Comparison of ENCODE assay signal across 21 cellular contexts in the genomic region with DNA sequence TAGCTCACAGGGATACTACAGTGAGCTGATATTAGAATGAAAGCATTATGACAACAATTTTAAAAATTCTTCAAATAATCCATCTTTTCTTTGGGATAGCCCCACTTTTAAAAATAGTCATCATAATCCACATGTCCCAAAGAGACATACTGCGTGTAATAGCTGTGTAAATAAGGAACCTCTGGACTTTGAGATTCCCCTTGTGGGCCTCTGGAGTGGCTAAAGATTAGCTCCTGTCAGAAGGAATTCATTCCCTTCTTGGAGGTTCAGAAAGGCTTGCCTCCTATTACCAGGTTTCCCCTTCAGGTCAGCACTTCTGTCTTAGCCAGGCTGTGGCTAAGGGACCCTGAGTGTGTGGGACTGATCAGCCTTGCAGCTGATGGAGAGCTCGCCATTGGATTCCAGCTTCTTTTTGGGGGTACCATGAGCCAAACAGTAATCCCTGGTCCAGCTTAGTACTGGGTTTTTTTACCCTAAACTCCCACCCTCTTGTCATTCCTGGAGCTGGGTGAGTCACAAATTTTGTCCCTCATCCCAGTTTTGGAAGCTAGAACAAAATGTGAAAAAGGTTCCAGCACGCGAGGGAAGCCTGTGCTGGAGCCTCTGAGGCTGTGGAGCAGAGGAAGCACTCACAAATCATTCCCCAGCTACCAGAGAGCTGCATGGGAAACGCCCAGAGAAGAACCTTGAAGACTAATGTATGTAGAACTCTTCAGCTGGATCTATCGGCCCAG.
DNase-seq lines count a peak whose midpoint lies in the region; TF ChIP-seq lines count a peak whose summit lies in the region.
"Had no signal": no experiment of that assay in that cellular context is flagged by ENCODE, and none has a peak within 500 bp of the region (broad histone marks: within the 10 kb centered on the region; RNA-seq: fewer than 3 reads in every experiment).

No MANE protein-coding gene starts in this region.

- H3K27me3 Mint-ChIP-seq in nephron (ENCODE audit: low read depth) = no peaks in the 10 kb centered on the region
- H3K27me3 Mint-ChIP-seq in nephron progenitor cell (ENCODE audit: low read depth, poor library complexity) = peaks cover 14% of the 10 kb centered on the region
- peaks cover 2 to 40% of the 10 kb centered on the region in 2 donors for H3K27me3 Mint-ChIP-seq in CD8-positive, alpha-beta memory T cell

- H3K27ac Mint-ChIP-seq in nephron (peak overlapping the region; percentile 40 to 79 (median 77)), nephron progenitor cell (no peak overlapping the region)
- H3K27ac Mint-ChIP-seq in CD8-positive, alpha-beta memory T cell = peak overlapping the region in 1 of 8 donors; percentile 6
- H3K27ac Mint-ChIP-seq: activated B cell treated with CpG ODN at 0.5 μM for 24 hours; activated CD8-positive, alpha-beta T cell treated with anti-CD3 and anti-CD28 coated beads, Interleukin-2, amount 10 ng/mL, durations not matched to agents 7 days and 5 days; CD4-positive, CD25-positive, alpha-beta regulatory T cell; effector memory CD8-positive, alpha-beta T cell; H9; natural killer cell treated with Interleukin-12 subunit alpha and Interleukin-12 subunit beta and Interleukin-15 and Interleukin-18, amount 100 ng/mL, for 72 hours had no signal

- H3K4me3 Mint-ChIP-seq in nephron (no peak overlapping the region), nephron progenitor cell (no peak overlapping the region)
- no peak overlapping the region for H3K4me3 Mint-ChIP-seq in CD8-positive, alpha-beta memory T cell
- H3K4me3 Mint-ChIP-seq: activated B cell treated with CpG ODN at 0.5 μM for 24 hours; activated CD8-positive, alpha-beta T cell treated with anti-CD3 and anti-CD28 coated beads, Interleukin-2, amount 10 ng/mL, durations not matched to agents 7 days and 5 days; CD4-positive, CD25-positive, alpha-beta regulatory T cell; effector memory CD8-positive, alpha-beta T cell; H9; natural killer cell treated with Interleukin-12 subunit alpha and Interleukin-12 subunit beta and Interleukin-15 and Interleukin-18, amount 100 ng/mL, for 72 hours had no signal

- POLR2A ChIA-PET in CD8-positive, alpha-beta memory T cell (lab: Charles Lee) = no interaction called here

- H3K9me3 ChIP-seq in Peyer's patch (no peaks in the 10 kb centered on the region), uterus (no peaks in the 10 kb centered on the region)
- H3K9me3 ChIP-seq in CD8-positive, alpha-beta memory T cell (ENCODE audit: low read length) = no peaks in the 10 kb centered on the region
- H3K9me3 ChIP-seq: lower lobe of right lung had no signal

- H3K36me3 Mint-ChIP-seq in nephron (ENCODE audit: low read depth) = no peaks in the 10 kb centered on the region
- H3K36me3 Mint-ChIP-seq in nephron progenitor cell (ENCODE audit: low read depth) = no peaks in the 10 kb centered on the region
- H3K36me3 Mint-ChIP-seq in CD8-positive, alpha-beta memory T cell = no peaks in the 10 kb centered on the region
- H3K36me3 Mint-ChIP-seq: CD4-positive, CD25-positive, alpha-beta regulatory T cell; natural killer cell treated with Interleukin-12 subunit alpha and Interleukin-12 subunit beta and Interleukin-15 and Interleukin-18, amount 100 ng/mL, for 72 hours had no signal

- H3K27ac ChIP-seq in Peyer's patch = peak overlapping the region; percentile 27 to 70 (median 54)
- H3K27ac ChIP-seq in uterus = peak overlapping the region; percentile 56 to 74
- no peak overlapping the region for H3K27ac ChIP-seq in CD8-positive, alpha-beta memory T cell (ENCODE audit: low read depth, low read length)
- H3K27ac ChIP-seq: lower lobe of right lung had no signal

- intact Hi-C loops in uterus (cut with DNase I; ENCODE audit: low total_unique reads) = no loop called here

- DNase-seq in Peyer's patch (no peak), fibroblast of the aortic adventitia (ENCODE audit: low read depth) (peak; percentile 75), uterus (peak; percentile 52 to 63), NCI-H2227 (lab: John Stamatoyannopoulos, UW; ENCODE audit: unreplicated experiment) (no peak), nephron progenitor cell (no peak)
- no peak for DNase-seq in CD8-positive, alpha-beta memory T cell
- DNase-seq: activated B cell treated with CpG ODN at 0.5 μM for 24 hours; activated CD8-positive, alpha-beta T cell treated with anti-CD3 and anti-CD28 coated beads, Interleukin-2, amount 10 ng/mL, durations not matched to agents 7 days and 5 days; CD4-positive, CD25-positive, alpha-beta regulatory T cell; central memory CD4-positive, alpha-beta T cell; DND-41; effector memory CD8-positive, alpha-beta T cell; foreskin melanocyte; H9; KBM-7; lower lobe of right lung; NCI-H1092; NCI-H526 treated with DMSO at 0.1 percent for 48 hours; T-helper 2 cell had no signal

- H3K27me3 ChIP-seq in Peyer's patch (no peaks in the 10 kb centered on the region), uterus (no peaks in the 10 kb centered on the region)
- H3K27me3 ChIP-seq in CD8-positive, alpha-beta memory T cell (ENCODE audit: insufficient read depth, low read length, poor library complexity, severe bottlenecking) = no peaks in the 10 kb centered on the region

- H3K4me1 ChIP-seq in Peyer's patch = no peaks in the 10 kb centered on the region
- peaks cover 0 to 6% of the 10 kb centered on the region in 2 donors for H3K4me1 ChIP-seq in uterus
- no peaks in the 10 kb centered on the region for H3K4me1 ChIP-seq in CD8-positive, alpha-beta memory T cell (ENCODE audit: insufficient read depth, low read length)
- H3K4me1 ChIP-seq: lower lobe of right lung had no signal

- H3K9me3 Mint-ChIP-seq in nephron (no peaks in the 10 kb centered on the region), nephron progenitor cell (no peaks in the 10 kb centered on the region)
- H3K9me3 Mint-ChIP-seq in CD8-positive, alpha-beta memory T cell = no peaks in the 10 kb centered on the region
- H3K9me3 Mint-ChIP-seq: activated B cell treated with CpG ODN at 0.5 μM for 24 hours; effector memory CD8-positive, alpha-beta T cell; H9; natural killer cell treated with Interleukin-12 subunit alpha and Interleukin-12 subunit beta and Interleukin-15 and Interleukin-18, amount 100 ng/mL, for 72 hours had no signal

- H3K4me1 Mint-ChIP-seq in nephron (peaks cover 48% of the 10 kb centered on the region), nephron progenitor cell (peaks cover 46% of the 10 kb centered on the region)
- H3K4me1 Mint-ChIP-seq in CD8-positive, alpha-beta memory T cell = no peaks in the 10 kb centered on the region
- H3K4me1 Mint-ChIP-seq: activated B cell treated with CpG ODN at 0.5 μM for 24 hours had no signal

- H3K4me3 ChIP-seq in Peyer's patch (no peak overlapping the region), fibroblast of the aortic adventitia (ENCODE audit: low read depth, low read length) (no peak overlapping the region), uterus (no peak overlapping the region)
- no peak overlapping the region for H3K4me3 ChIP-seq in CD8-positive, alpha-beta memory T cell (ENCODE audit: low read length)
- H3K4me3 ChIP-seq: lower lobe of right lung had no signal

- TF ChIP-seq POLR2A in Peyer's patch (IDR thresholded peaks at IDR 0.05) = no peak
- TF ChIP-seq POLR2A in uterus (IDR thresholded peaks at IDR 0.05) = no peak

- TF ChIP-seq CTCF in Peyer's patch (IDR thresholded peaks at IDR 0.05) (no peak), fibroblast of the aortic adventitia (IDR thresholded peaks at IDR 0.05; ENCODE audit: insufficient read depth, low read length) (no peak), nephron (IDR thresholded peaks at IDR 0.05; ENCODE audit: unreplicated experiment in 3 of 3) (no peak), uterus (IDR thresholded peaks at IDR 0.05) (no peak), nephron progenitor cell (IDR thresholded peaks at IDR 0.05) (no peak)

- CTCF ChIA-PET in CD8-positive, alpha-beta memory T cell (lab: Charles Lee) = no interaction called here

- H3K36me3 ChIP-seq in Peyer's patch (no peaks in the 10 kb centered on the region), uterus (no peaks in the 10 kb centered on the region)
- no peaks in the 10 kb centered on the region for H3K36me3 ChIP-seq in CD8-positive, alpha-beta memory T cell (ENCODE audit: insufficient read depth, low read length)
- H3K36me3 ChIP-seq: lower lobe of right lung had no signal

Comparison
In these comparisons a context has a peak if more than half of its experiments do, and no peak if none do; other contexts are left out.
1. DNase-seq: peak in fibroblast of the aortic adventitia (single experiment) and uterus (2 of 2); none in Peyer's patch (0 of 3), NCI-H2227 (single experiment), nephron progenitor cell (single experiment) and CD8-positive, alpha-beta memory T cell (0 of 5).